Comparison of ENCODE assay signal across 20 cellular contexts in genomic region chr12:91344408-91344807, GRCh38.
A peak's percentile ranks its signal among the peaks of the same experiment; 100 is the strongest.
DNase-seq lines count a peak whose midpoint lies in the region; ATAC-seq, FAIRE-seq and TF ChIP-seq lines count a peak whose summit lies in the region.
"Had no signal": no experiment of that assay in that cellular context is flagged by ENCODE, and none has a peak within 500 bp of the region (broad histone marks: within the 10 kb centered on the region; RNA-seq: fewer than 3 reads in every experiment).

No MANE protein-coding gene starts in this region.

- H3K36me3 ChIP-seq in osteoblast (ENCODE audit: insufficient read depth, low read length): no peaks in the 10 kb centered on the region
- H3K36me3 ChIP-seq: BLaER1 treated with 17β-estradiol and CSF1 and Interleukin-3, amounts not matched to agents 10 nM and 100 nM had no signal

- no peaks in the 10 kb centered on the region for H3K36me3 Mint-ChIP-seq in neural crest cell (ENCODE audit: low read depth)
- H3K36me3 Mint-ChIP-seq: CD8-positive, alpha-beta T cell had no signal

- H3K27me3 ChIP-seq in osteoblast (ENCODE audit: insufficient read depth, low read length): no peaks in the 10 kb centered on the region
- H3K27me3 ChIP-seq: BLaER1 treated with 17β-estradiol and CSF1 and Interleukin-3, amounts not matched to agents 10 nM and 100 nM had no signal

- peaks cover 3% of the 10 kb centered on the region for H3K9me3 Mint-ChIP-seq in neural crest cell
- H3K9me3 Mint-ChIP-seq: CD4-positive, alpha-beta T cell; CD8-positive, alpha-beta T cell had no signal

- no peak overlapping the region for H3K27ac ChIP-seq in osteoblast (ENCODE audit: low read depth, low read length)
- H3K27ac ChIP-seq: A549; BLaER1 treated with 17β-estradiol and CSF1 and Interleukin-3, amounts not matched to agents 10 nM and 100 nM; C4-2B had no signal

- no peak overlapping the region for H3K4me2 ChIP-seq in osteoblast (ENCODE audit: insufficient read depth, low read length)
- H3K4me2 ChIP-seq: A549; BLaER1 treated with 17β-estradiol and CSF1 and Interleukin-3, amounts not matched to agents 10 nM and 100 nM had no signal

- H3K79me2 ChIP-seq in osteoblast (ENCODE audit: insufficient read depth, low read length): no peaks in the 10 kb centered on the region

- no peak for DNase-seq in neural crest cell (ENCODE audit: low read depth, low spot score)
- DNase-seq in osteoblast (ENCODE audit: insufficient read length, low spot score, missing footprints): peak; percentile 50
- no peak for DNase-seq in frontal cortex (ENCODE audit: low spot score in 2 of 2)
- DNase-seq in SKM-1 treated with dmso at 0.1 percent for 144 hours (lab: John Stamatoyannopoulos, UW; ENCODE audit: unreplicated experiment): no peak
- DNase-seq: AML-193; Caco-2; Calu3; CD4-positive, alpha-beta T cell; CD8-positive, alpha-beta T cell; DMS79 treated with DMSO at 0.1 percent for 48 hours; GF-D8 had no signal

- no peak for FAIRE-seq in frontal cortex (lab: Jason Lieb, UNC)
- FAIRE-seq: A549, D721Med, G401.6, GM12891, GM19239 had no signal

- H3K4me3 Mint-ChIP-seq in neural crest cell: no peak overlapping the region
- H3K4me3 Mint-ChIP-seq: B cell; CD4-positive, alpha-beta T cell; CD8-positive, alpha-beta T cell had no signal

- H3K9me3 ChIP-seq in osteoblast (ENCODE audit: low read depth, low read length): no peaks in the 10 kb centered on the region
- H3K9me3 ChIP-seq: A549; BLaER1 treated with 17β-estradiol and CSF1 and Interleukin-3, amounts not matched to agents 10 nM and 100 nM; Caco-2 had no signal

- H3K4me3 ChIP-seq in osteoblast (ENCODE audit: insufficient read depth, low read length): no peak overlapping the region
- H3K4me3 ChIP-seq: A549; BLaER1 treated with 17β-estradiol and CSF1 and Interleukin-3, amounts not matched to agents 10 nM and 100 nM had no signal

- ATAC-seq in GM21423 (IDR thresholded peaks at IDR 0.05; ENCODE audit: unreplicated experiment): no peak
- ATAC-seq: A549; CD8-positive, alpha-beta T cell had no signal

- H3K4me1 Mint-ChIP-seq in neural crest cell: no peaks in the 10 kb centered on the region
- H3K4me1 Mint-ChIP-seq: B cell had no signal

- no peak overlapping the region for H2AFZ ChIP-seq in osteoblast (ENCODE audit: low read length)

- no peaks in the 10 kb centered on the region for H4K20me1 ChIP-seq in osteoblast (ENCODE audit: insufficient read depth, low read length)
- H4K20me1 ChIP-seq: BLaER1 treated with 17β-estradiol and CSF1 and Interleukin-3, amounts not matched to agents 10 nM and 100 nM had no signal

- no peaks in the 10 kb centered on the region for H3K4me1 ChIP-seq in osteoblast (ENCODE audit: insufficient read depth, low read length)
- H3K4me1 ChIP-seq: A549; BLaER1 treated with 17β-estradiol and CSF1 and Interleukin-3, amounts not matched to agents 10 nM and 100 nM; Caco-2 had no signal

- TF ChIP-seq CTCF in neural crest cell (conservative IDR thresholded peaks at IDR 0.05): no peak
- no peak for TF ChIP-seq CTCF in osteoblast (IDR thresholded peaks at IDR 0.05; ENCODE audit: extremely low read depth, low read depth, low read length)

- H3K27ac Mint-ChIP-seq in neural crest cell (ENCODE audit: unreplicated experiment): peak overlapping the region; percentile 10
- H3K27ac Mint-ChIP-seq: B cell; CD4-positive, alpha-beta T cell; CD8-positive, alpha-beta T cell had no signal

- H3K27me3 Mint-ChIP-seq in neural crest cell (ENCODE audit: low read depth): no peaks in the 10 kb centered on the region
